ENCODE assay signal across 8 cellular contexts in genomic region chr19:53881482-53882390, GRCh38. TPM values are rescaled to one million over a fixed set of nuclear protein-coding genes. Genes with fewer than 3 reads are reported as not detected.
DNase-seq lines count a peak whose midpoint lies in the region; ATAC-seq and TF ChIP-seq lines count a peak whose summit lies in the region.

Gene PRKCG (plus strand): TSS chr19:53882197. CDS start chr19:53882495, 298 bp downstream.

- H3K27me3 ChIP-seq in mononuclear cell (ENCODE audit: insufficient read depth, low read length) (peaks cover 45% of the 10 kb centered on the region), thoracic aorta (replicated peaks; ENCODE audit: insufficient read depth) (peaks cover 7% of the 10 kb centered on the region)

- H3K9me3 Mint-ChIP-seq in WTC11, result no peaks in the 10 kb centered on the region

- peak; percentile 31 for TF ChIP-seq CTCF in AG10803 (conservative IDR thresholded peaks at IDR 0.05; ENCODE audit: low read length)
- no peak for TF ChIP-seq CTCF in WTC11 (IDR thresholded peaks at IDR 0.05)
- peak; percentile 41 for TF ChIP-seq CTCF in thoracic aorta (IDR thresholded peaks at IDR 0.05)

- no peak within 1 kb of the TSS; the same call in 1 of the 2 replicates for H3K4me3 Mint-ChIP-seq in WTC11

- no peak for DNase-seq in AG10803 (ENCODE audit: low read depth)
- DNase-seq in HuH-7 (ENCODE audit: low spot score), result peak; percentile 70
- DNase-seq in WTC11 (ENCODE audit: low spot score), result peak; percentile 86
- peak; percentile 35 for DNase-seq in dermis blood vessel endothelial cell
- DNase-seq in thoracic aorta (ENCODE audit: low spot score), result no peak
- DNase-seq in NCI-H146 treated with DMSO at 0.1 percent for 48 hours (lab: John Stamatoyannopoulos, UW; ENCODE audit: unreplicated experiment), result no peak
- no peak for DNase-seq in GM19240 (ENCODE audit: insufficient read length, low spot score)

- no peak within 1 kb of the TSS for H3K27ac Mint-ChIP-seq in WTC11

- peaks cover 2% of the 10 kb centered on the region for H3K36me3 ChIP-seq in thoracic aorta

- H3K9me3 ChIP-seq in mononuclear cell (ENCODE audit: low read depth, low read length) (no peaks in the 10 kb centered on the region), thoracic aorta (no peaks in the 10 kb centered on the region)

- H3K27me3 Mint-ChIP-seq in WTC11 (ENCODE audit: low read depth), result peaks cover 14% of the 10 kb centered on the region

- no peak within 1 kb of the TSS for H3K27ac ChIP-seq in thoracic aorta

- peaks cover 8% of the 10 kb centered on the region; the same call in 1 of the 2 replicates for H3K36me3 Mint-ChIP-seq in WTC11

- CTCF ChIA-PET in WTC11 (lab: Charles Lee), result interaction anchor here (0.6 to 4.1 kb wide), 19 partner anchors 10 to 255 kb away, joined by 3 to 37 read pairs (median 5); partner anchors contain the start of genes CACNG7 and MYADM

- H3K4me1 ChIP-seq in mononuclear cell (ENCODE audit: insufficient read depth, low read length) (peaks cover 52% of the 10 kb centered on the region), thoracic aorta (ENCODE audit: control insufficient read depth in 1 of 2, low read depth in 2 of 2) (peaks cover 15 to 26% of the 10 kb centered on the region in 2 donors)

- H3K4me3 ChIP-seq in AG10803 (ENCODE audit: low read length) (peak within 1 kb of the TSS; percentile 44), mononuclear cell (ENCODE audit: low read length) (peak within 1 kb of the TSS; percentile 3), thoracic aorta (peak within 1 kb of the TSS; percentile 59)

- H3K4me1 Mint-ChIP-seq in WTC11, result peaks cover 25% of the 10 kb centered on the region

- POLR2A ChIA-PET in WTC11 (lab: Charles Lee), result interaction anchor here (0.6 to 4.0 kb wide), 3 partner anchors 11 to 60 kb away, joined by 3 to 43 read pairs (median 5); partner anchors contain the start of gene MYADM

- ATAC-seq in WTC11 (peak; percentile 7), thoracic aorta (ENCODE audit: insufficient number of reproducible peaks, low FRiP score, low read depth) (no peak)

TF ChIP-seq in WTC11, 78 proteins besides CTCF, POLR2A, EP300 and RAD21 (continues in another document):
- TF ChIP-seq ATF2 (CRISPR knock-in tag; IDR thresholded peaks at IDR 0.05; ENCODE audit: borderline replicate concordance, low read depth), result no peak
- peak; percentile 90 for TF ChIP-seq HMGXB4 (CRISPR knock-in tag; IDR thresholded peaks at IDR 0.05)
- 0 out of 2 replicates have a peak, but pooled peaks have one; percentile 56 for TF ChIP-seq MYBL2 (CRISPR knock-in tag; IDR thresholded peaks at IDR 0.05)
- no peak for TF ChIP-seq STAT6 (CRISPR knock-in tag; conservative IDR thresholded peaks at IDR 0.05; ENCODE audit: low read depth)
- no peak for TF ChIP-seq CREM (CRISPR knock-in tag; IDR thresholded peaks at IDR 0.05)
- TF ChIP-seq CBFB (CRISPR knock-in tag; IDR thresholded peaks at IDR 0.05; ENCODE audit: low read depth), result 0 out of 2 replicates have a peak, but pooled peaks have one; percentile 56
- no peak for TF ChIP-seq ZNF396 (CRISPR knock-in tag; IDR thresholded peaks at IDR 0.05; ENCODE audit: borderline replicate concordance)
- TF ChIP-seq ZNF423 (CRISPR knock-in tag; IDR thresholded peaks at IDR 0.05), result peak; percentile 96
- TF ChIP-seq SP1 (CRISPR knock-in tag; conservative IDR thresholded peaks at IDR 0.05), result peak; percentile 53
- no peak for TF ChIP-seq USF1 (CRISPR knock-in tag; IDR thresholded peaks at IDR 0.05)
- TF ChIP-seq ZNF416 (CRISPR knock-in tag; IDR thresholded peaks at IDR 0.05), result no peak
- TF ChIP-seq ARID4B (CRISPR knock-in tag; IDR thresholded peaks at IDR 0.05; ENCODE audit: borderline replicate concordance), result 0 out of 2 replicates have a peak, but pooled peaks have one; percentile 32
- no peak for TF ChIP-seq IRF1 (CRISPR knock-in tag; IDR thresholded peaks at IDR 0.05)

RNA-seq across cellular contexts. Expression of gene PRKCG, which starts in this region (rescaled TPM):
- total RNA-seq in WTC11 (2021), result 23.0 to 30.0 TPM (median 27.5 TPM) in 3 replicates
- total RNA-seq in dermis blood vessel endothelial cell, result 0.17 TPM in 1 of 2 replicates, not detected in the other
- 0.10 TPM for total RNA-seq in mononuclear cell
- not detected for total RNA-seq in thoracic aorta

Comparison
In these comparisons a context has a peak if more than half of its experiments do, and no peak if none do; other contexts are left out.
1. RNA of gene PRKCG (total RNA-seq): 23.0 to 30.0 TPM in WTC11; 0.17 TPM in dermis blood vessel endothelial cell, 0.10 TPM in mononuclear cell (single experiment) and not detected in thoracic aorta; every median in the first group is over 10 times any median in the second.
2. Peak in DNase-seq in dermis blood vessel endothelial cell; RNA of the gene not detected or under 1 TPM.
3. DNase-seq: peak in HuH-7 (single experiment) and WTC11 (single experiment); none in AG10803 (single experiment), thoracic aorta (single experiment), NCI-H146 treated with DMSO at 0.1 percent for 48 hours (single experiment) and GM19240 (single experiment).
4. H3K4me3 ChIP-seq: peak in every context shown above with its lines; median percentile 59 in thoracic aorta; 44 in AG10803; 3 in mononuclear cell.